Comparison of ENCODE assay signal across 9 cellular contexts in the genomic region with DNA sequence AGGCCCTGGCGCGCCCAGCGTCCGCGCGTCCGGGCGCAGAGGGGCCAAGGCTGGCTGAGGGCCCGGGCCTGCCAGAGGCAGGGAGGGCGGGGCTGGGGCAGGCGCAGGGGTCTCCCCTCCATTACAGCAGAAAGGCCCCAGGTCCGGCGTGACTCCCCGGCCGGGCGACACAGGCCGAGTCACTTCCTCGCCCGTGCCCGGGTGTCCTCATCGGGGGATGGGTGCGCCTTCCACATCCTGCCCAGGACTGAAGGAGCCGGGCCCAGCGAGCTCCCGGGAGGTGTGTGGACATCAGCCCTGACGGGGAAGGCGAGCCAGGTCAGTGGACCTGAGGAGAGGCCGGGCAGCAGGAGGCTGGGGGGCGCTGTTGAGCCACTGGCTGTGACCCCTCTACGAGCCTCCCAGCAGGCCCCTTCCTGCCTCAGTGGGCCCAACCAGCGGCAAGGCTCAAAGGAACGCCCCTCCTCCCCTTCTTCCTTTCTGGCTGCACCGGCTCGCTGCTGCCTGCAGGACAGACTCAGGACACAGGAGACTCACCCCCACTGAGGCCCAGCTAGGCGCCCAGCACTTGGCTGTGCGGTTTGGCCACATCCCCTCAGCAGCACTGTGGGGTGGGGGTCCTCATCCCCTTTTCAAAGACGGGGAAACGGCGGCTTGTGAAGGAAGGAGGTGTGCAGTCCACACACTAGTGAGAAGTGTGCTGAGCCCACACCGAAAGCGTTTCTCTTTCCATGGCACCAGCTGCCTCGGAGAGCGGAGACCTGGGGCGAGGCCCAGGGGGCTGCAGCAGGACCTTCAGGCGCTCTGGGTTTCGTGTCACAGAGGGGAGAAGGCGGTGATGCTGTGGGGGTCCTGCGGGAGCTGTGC. TPM values are rescaled to one million over a fixed set of nuclear protein-coding genes. Genes with fewer than 3 reads are reported as not detected.
DNase-seq lines count a peak whose midpoint lies in the region; ATAC-seq and TF ChIP-seq lines count a peak whose summit lies in the region.
"Had no signal": no experiment of that assay in that cellular context is flagged by ENCODE, and none has a peak within 500 bp of the region (broad histone marks: within the 10 kb centered on the region; RNA-seq: fewer than 3 reads in every experiment).

No MANE protein-coding gene starts in this region.

- dilution Hi-C loops in IMR-90 (cut with HindIII; ENCODE audit: low sequenced_read_pairs, unreplicated experiment): no loop called here

- no peaks in the 10 kb centered on the region for H3K9me3 Mint-ChIP-seq in endothelial cell (ENCODE audit: unreplicated experiment)
- peaks cover 0 to 3% (median 0%) of the 10 kb centered on the region in 11 donors for H3K9me3 Mint-ChIP-seq in naive thymus-derived CD4-positive, alpha-beta T cell

- in situ Hi-C loops in IMR-90 (cut with MboI; ENCODE audit: low sequenced_read_pairs): no loop called here

- no peak overlapping the region for H2BK20ac ChIP-seq in IMR-90 (ENCODE audit: low read depth, low read length)

- H2AK9ac ChIP-seq in IMR-90 (replicated peaks; ENCODE audit: low read depth, low read length, poor library complexity): peak overlapping the region; percentile 66

- H3K4me3 ChIP-seq in BLaER1 (peak overlapping the region; percentile 87), IMR-90 (ENCODE audit: insufficient read depth, low read depth, low read length) (no peak overlapping the region)
- no peak overlapping the region for H3K4me3 ChIP-seq in naive thymus-derived CD4-positive, alpha-beta T cell (ENCODE audit: low read length)

- no TSS peak for BruUV-seq in IMR-90 (replicated peaks; lab: Mats Ljungman, UMichigan)

- H3K27ac ChIP-seq in BLaER1 (peak overlapping the region; percentile 96), IMR-90 (ENCODE audit: insufficient read depth, low read length) (no peak overlapping the region; the same call in 1 of the 2 replicates)
- no peak overlapping the region for H3K27ac ChIP-seq in naive thymus-derived CD4-positive, alpha-beta T cell (ENCODE audit: low read depth, low read length)

- peak overlapping the region; percentile 29; the same call in 1 of the 2 replicates for H3K4ac ChIP-seq in IMR-90 (ENCODE audit: low read depth, low read length)

- H3K4me3 Mint-ChIP-seq in endothelial cell (ENCODE audit: unreplicated experiment): peak overlapping the region; percentile 82
- H3K4me3 Mint-ChIP-seq in naive thymus-derived CD4-positive, alpha-beta T cell: peak overlapping the region in 3 of 10 donors; percentile 49 to 66 (median 49)

- POLR2A ChIA-PET in IMR-90 (lab: Charles Lee; ENCODE audit: unreplicated experiment): no interaction called here
- POLR2A ChIA-PET in naive thymus-derived CD4-positive, alpha-beta T cell (lab: Charles Lee): no interaction called here

- peaks cover 15% of the 10 kb centered on the region for H3K36me3 Mint-ChIP-seq in endothelial cell (ENCODE audit: low read depth, unreplicated experiment)
- H3K36me3 Mint-ChIP-seq in naive thymus-derived CD4-positive, alpha-beta T cell: no peaks in the 10 kb centered on the region

- no peak overlapping the region for H3K56ac ChIP-seq in IMR-90 (ENCODE audit: extremely low read depth, insufficient read depth, low read length)

- H2AK5ac ChIP-seq in IMR-90 (ENCODE audit: low read depth, low read length): peak overlapping the region; percentile 50; the same call in 1 of the 2 replicates

- peaks cover 12% of the 10 kb centered on the region for H3K27me3 Mint-ChIP-seq in endothelial cell (ENCODE audit: unreplicated experiment)
- H3K27me3 Mint-ChIP-seq in naive thymus-derived CD4-positive, alpha-beta T cell: peaks cover 16 to 40% (median 25%) of the 10 kb centered on the region in 5 donors

- no peaks in the 10 kb centered on the region for H3K9me3 ChIP-seq in BLaER1
- H3K9me3 ChIP-seq in IMR-90 (ENCODE audit: control insufficient read depth, insufficient read depth, low read length): no peaks in the 10 kb centered on the region
- no peaks in the 10 kb centered on the region for H3K9me3 ChIP-seq in naive thymus-derived CD4-positive, alpha-beta T cell (ENCODE audit: control insufficient read depth in 2 of 3, low read length in 3 of 3)

- TF ChIP-seq RAD21 in IMR-90 (IDR thresholded peaks at IDR 0.05; ENCODE audit: low read length): no peak

- H4K5ac ChIP-seq in IMR-90 (ENCODE audit: low read depth, low read length): 0 out of 2 replicates have a peak overlapping the region, but pooled peaks have one; percentile 4

- peak overlapping the region; percentile 83 for H2AFZ ChIP-seq in IMR-90 (replicated peaks; ENCODE audit: low read length, poor library complexity)

- H3K36me3 ChIP-seq in BLaER1 (peaks cover 35% of the 10 kb centered on the region), IMR-90 (ENCODE audit: control insufficient read depth, insufficient read depth, low read length) (no peaks in the 10 kb centered on the region)
- H3K36me3 ChIP-seq in naive thymus-derived CD4-positive, alpha-beta T cell (ENCODE audit: control insufficient read depth in 2 of 3, insufficient read depth in 3 of 3, low read length in 3 of 3): no peaks in the 10 kb centered on the region

- no peak overlapping the region for H2BK120ac ChIP-seq in IMR-90 (ENCODE audit: low read depth, low read length)

- no peak overlapping the region for H3K27ac Mint-ChIP-seq in endothelial cell (ENCODE audit: unreplicated experiment)
- no peak overlapping the region for H3K27ac Mint-ChIP-seq in naive thymus-derived CD4-positive, alpha-beta T cell

- H3K4me2 ChIP-seq in BLaER1 (peak overlapping the region; percentile 100), IMR-90 (ENCODE audit: low read depth, low read length) (peak overlapping the region; percentile 10; the same call in 1 of the 2 replicates)

- H4K91ac ChIP-seq in IMR-90 (ENCODE audit: insufficient read depth, low read depth, low read length): no peak overlapping the region

- H3K27me3 ChIP-seq in BLaER1: no peaks in the 10 kb centered on the region
- H3K27me3 ChIP-seq in IMR-90 (ENCODE audit: control insufficient read depth, insufficient read depth, low read length): peaks cover 6% of the 10 kb centered on the region; the same call in 1 of the 2 replicates
- H3K27me3 ChIP-seq in naive thymus-derived CD4-positive, alpha-beta T cell (ENCODE audit: control insufficient read depth in 2 of 2, insufficient read depth in 2 of 2, low read length in 2 of 2): no peaks in the 10 kb centered on the region

- no peak overlapping the region for H3K14ac ChIP-seq in IMR-90 (replicated peaks; ENCODE audit: low read depth, low read length)

- intact Hi-C loops in IMR-90 (cut with micrococcal nuclease): no loop called here
- intact Hi-C loops in naive thymus-derived CD4-positive, alpha-beta T cell (cut with micrococcal nuclease): no loop called here

- no peak for TF ChIP-seq POLR2A in IMR-90 (IDR thresholded peaks at IDR 0.05; ENCODE audit: low read depth, low read length)

- H3K9ac ChIP-seq in BLaER1 (peak overlapping the region; percentile 92), IMR-90 (ENCODE audit: low read depth, low read length) (peak overlapping the region; percentile 40)

- CTCF ChIA-PET in IMR-90 (lab: Yijun Ruan, JAX): no interaction called here
- CTCF ChIA-PET in naive thymus-derived CD4-positive, alpha-beta T cell (lab: Charles Lee): no interaction called here

- no peak overlapping the region for H2BK5ac ChIP-seq in IMR-90 (ENCODE audit: low read depth, low read length, poor library complexity, severe bottlenecking)

- H4K8ac ChIP-seq in IMR-90 (ENCODE audit: low read depth in 2 of 2, low read length in 2 of 2): no peak overlapping the region; a peak in 1 of 4 replicates

- WGBS in IMR-90 (ENCODE audit: extremely low coverage in 2 of 2, insufficient read length in 1 of 2), 2 experiments: 61% methylated on average over 7 of the region's 48 CpGs; no CpG with 5 or more reads in 1 of the 2 experiments

- no peak for DNase-seq in IMR-90
- peak; percentile 62 for DNase-seq in endothelial cell (ENCODE audit: low spot score)
- DNase-seq in naive thymus-derived CD4-positive, alpha-beta T cell: no peak
- DNase-seq in DMS153 treated with DMSO at 0.1 percent for 48 hours (lab: John Stamatoyannopoulos, UW; ENCODE audit: unreplicated experiment): no peak
- no peak for DNase-seq in RPMI8226

- peaks cover 45% of the 10 kb centered on the region for H4K20me1 ChIP-seq in BLaER1
- H4K20me1 ChIP-seq in IMR-90 (ENCODE audit: insufficient read depth, low read length): no peaks in the 10 kb centered on the region; the same call in 1 of the 2 replicates

- H3K4me1 ChIP-seq in BLaER1 (peaks cover 79% of the 10 kb centered on the region), IMR-90 (ENCODE audit: control insufficient read depth, insufficient read depth, low read length) (peaks cover 17% of the 10 kb centered on the region)
- H3K4me1 ChIP-seq in naive thymus-derived CD4-positive, alpha-beta T cell (ENCODE audit: control insufficient read depth in 2 of 2, insufficient read depth in 2 of 2, low read length in 2 of 2): no peaks in the 10 kb centered on the region

- H3K18ac ChIP-seq in IMR-90 (ENCODE audit: low read depth, low read length): no peak overlapping the region

- H2BK15ac ChIP-seq in IMR-90 (ENCODE audit: low read depth, low read length): no peak overlapping the region; the same call in 2 of the 3 replicates

- H3K79me1 ChIP-seq in IMR-90 (ENCODE audit: low read depth in 1 of 2, low read length in 2 of 2): no peaks in the 10 kb centered on the region

- peaks cover 28% of the 10 kb centered on the region for H3K4me1 Mint-ChIP-seq in endothelial cell (ENCODE audit: unreplicated experiment)
- H3K4me1 Mint-ChIP-seq in naive thymus-derived CD4-positive, alpha-beta T cell: peaks cover 0 to 5% (median 4%) of the 10 kb centered on the region in 7 donors

- 0 out of 2 replicates have a peak, but pooled peaks have one; percentile 17 for TF ChIP-seq CTCF in IMR-90 (conservative IDR thresholded peaks at IDR 0.05; ENCODE audit: low read depth, low read length)
- TF ChIP-seq CTCF in endothelial cell (IDR thresholded peaks at IDR 0.05; ENCODE audit: unreplicated experiment): peak; percentile 50

- no peak; the same call in none of the 2 replicates for ATAC-seq in IMR-90 (ENCODE audit: low read depth)
- ATAC-seq in naive thymus-derived CD4-positive, alpha-beta T cell: peak; percentile 4
- no peak for ATAC-seq in GM21825 (IDR thresholded peaks at IDR 0.05; ENCODE audit: unreplicated experiment)
- no peak for ATAC-seq in GM18867 (IDR thresholded peaks at IDR 0.05; ENCODE audit: unreplicated experiment)

- H3K23ac ChIP-seq in IMR-90 (ENCODE audit: low read depth, low read length): no peak overlapping the region

- H3K9me1 ChIP-seq in IMR-90 (ENCODE audit: insufficient read depth, low read length): no peaks in the 10 kb centered on the region

RNA-seq across cellular contexts. Expression of gene TNFAIP2, which starts 0.6 kb away (rescaled TPM):
- total RNA-seq in IMR-90 (2012; rRNA removed) (5.0 and 6.3 TPM in 2 replicates), endothelial cell (ENCODE audit: unreplicated experiment) (163 TPM)
- 9.6 and 9.9 TPM in 2 replicates for polyA plus RNA-seq in IMR-90 (2012; rRNA removed)
- polyA plus RNA-seq in IMR-90 (2012; cell fraction: cytosol; rRNA removed): 10.7 and 12.7 TPM in 2 replicates
- polyA plus RNA-seq in IMR-90 (2012; cell fraction: nucleus; rRNA removed; ENCODE audit: low replicate concordance): 43.9 and 49.0 TPM in 2 replicates
- 100 to 1,000 TPM in 1 of 5 experiments, 10 to 100 TPM in 1, 1 to 10 TPM in 3; 1.1 to 309 (median 5.5) TPM for total RNA-seq in naive thymus-derived CD4-positive, alpha-beta T cell
- polyA plus RNA-seq in naive thymus-derived CD4-positive, alpha-beta T cell: not detected

RNA-seq across cellular contexts. Expression of gene EXOC3L4, which starts 29.3 kb away (rescaled TPM):
- total RNA-seq in IMR-90 (2012; rRNA removed) (not detected in 2 replicates), endothelial cell (ENCODE audit: unreplicated experiment) (not detected)
- polyA plus RNA-seq in IMR-90 (2012; rRNA removed): not detected in 2 replicates
- polyA plus RNA-seq in IMR-90 (2012; cell fraction: cytosol; rRNA removed): 0.14 TPM in 1 of 2 replicates, not detected in the other
- 0.72 and 0.85 TPM in 2 replicates for polyA plus RNA-seq in IMR-90 (2012; cell fraction: nucleus; rRNA removed; ENCODE audit: low replicate concordance)
- total RNA-seq in naive thymus-derived CD4-positive, alpha-beta T cell: not detected
- not detected for polyA plus RNA-seq in naive thymus-derived CD4-positive, alpha-beta T cell
- polyA plus RNA-seq: neural cell had no signal

RNA-seq across cellular contexts. Expression of gene LBHD2, which starts 39.9 kb away (rescaled TPM):
- total RNA-seq in IMR-90 (2012; rRNA removed): not detected in 2 replicates
- not detected in 2 replicates for polyA plus RNA-seq in IMR-90 (2012; rRNA removed)
- polyA plus RNA-seq in IMR-90 (2012; cell fraction: cytosol; rRNA removed): 0.18 TPM in 1 of 2 replicates, not detected in the other
- not detected in 2 replicates for polyA plus RNA-seq in IMR-90 (2012; cell fraction: nucleus; rRNA removed; ENCODE audit: low replicate concordance)
- total RNA-seq in endothelial cell (ENCODE audit: unreplicated experiment): not detected
- not detected for total RNA-seq in naive thymus-derived CD4-positive, alpha-beta T cell
- polyA plus RNA-seq in naive thymus-derived CD4-positive, alpha-beta T cell: not detected
- polyA plus RNA-seq: neural cell had no signal
